7 cellular contexts compared by ENCODE assay signal in genomic region chr22:47854680-47855079, GRCh38.
"Had no signal": no experiment of that assay in that cellular context is flagged by ENCODE, and none has a peak within 500 bp of the region (broad histone marks: within the 10 kb centered on the region; RNA-seq: fewer than 3 reads in every experiment).

No MANE protein-coding gene starts in this region.

- H3K27ac ChIP-seq: GM23248, HL-60 had no signal

- DNase-seq: GM23248, GOT3, H7, HFFc6 had no signal

- H3K36me3 ChIP-seq: HAP-1 had no signal

- FAIRE-seq: HepG2 had no signal

- H3K4me3 ChIP-seq: GM23248, HAP-1 had no signal

- H2AFZ ChIP-seq: GM23248 had no signal

- H3K9me3 ChIP-seq: HAP-1 had no signal

- H3K9ac ChIP-seq: GM23248 had no signal

- H3K4me1 ChIP-seq: HAP-1 had no signal
